In the genomic region with DNA sequence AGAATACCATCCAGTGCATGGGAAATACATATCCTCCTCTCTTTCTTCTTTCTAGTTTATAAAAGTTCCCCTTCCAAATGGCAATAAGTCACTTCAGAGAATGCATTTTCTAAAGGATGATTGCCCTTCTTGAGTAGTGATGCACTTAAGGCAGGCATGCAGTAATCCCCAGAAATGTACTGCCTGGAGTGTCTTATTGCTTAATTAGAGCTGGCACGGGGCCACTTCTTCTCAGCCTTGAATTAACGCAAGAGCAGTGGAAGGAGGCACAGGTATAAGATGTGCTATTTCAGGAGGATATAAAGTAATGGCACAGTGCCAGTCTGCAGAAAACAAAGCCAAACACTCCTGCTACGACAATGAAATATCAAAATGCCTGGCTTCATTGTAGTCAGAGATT, we compare ENCODE assay signal across 16 cellular contexts.
DNase-seq lines count a peak whose midpoint lies in the region; ATAC-seq and TF ChIP-seq lines count a peak whose summit lies in the region.
"Had no signal": no experiment of that assay in that cellular context is flagged by ENCODE, and none has a peak within 500 bp of the region (broad histone marks: within the 10 kb centered on the region; RNA-seq: fewer than 3 reads in every experiment).

No MANE protein-coding gene starts in this region.

- ATAC-seq in upper lobe of right lung = peak; percentile 65
- no peak for ATAC-seq in GM19463 (IDR thresholded peaks at IDR 0.05; ENCODE audit: unreplicated experiment)
- ATAC-seq: A549 had no signal

- DNase-seq in NCI-H1436 (lab: John Stamatoyannopoulos, UW) = peak; percentile 0
- DNase-seq in NCI-H1436 treated with DMSO at 0.1 percent for 48 hours (lab: John Stamatoyannopoulos, UW) = no peak
- DNase-seq in NCI-H82 treated with DMSO at 0.1 percent for 48 hours (lab: John Stamatoyannopoulos, UW; ENCODE audit: unreplicated experiment) = peak; percentile 73
- peak; percentile 61 for DNase-seq in iris pigment epithelial cell (ENCODE audit: low read depth)
- DNase-seq in upper lobe of right lung = no peak
- DNase-seq in anterior cingulate cortex (lab: John Stamatoyannopoulos, UW) = no peak
- no peak for DNase-seq in activated CD4-positive, alpha-beta T cell treated with anti-CD3 and anti-CD28 coated beads, Interleukin-2, amount 50 U/mL, for 4 hours
- DNase-seq: activated naive CD8-positive, alpha-beta T cell treated with anti-CD3 and anti-CD28 coated beads, Interleukin-2, amount 10 ng/mL, durations not matched to agents 7 days and 5 days; CD4-positive, CD25-positive, alpha-beta regulatory T cell; endodermal cell; foreskin melanocyte; Kasumi-1; NCI-H526 had no signal

- H3K27me3 ChIP-seq in upper lobe of right lung = no peaks in the 10 kb centered on the region
- H3K27me3 ChIP-seq: tibial nerve had no signal

- H3K4me1 ChIP-seq in upper lobe of right lung = no peaks in the 10 kb centered on the region
- H3K4me1 ChIP-seq: tibial nerve had no signal

- TF ChIP-seq CTCF in upper lobe of right lung (IDR thresholded peaks at IDR 0.05) = no peak

- no peak overlapping the region for H3K4me3 ChIP-seq in upper lobe of right lung
- H3K4me3 ChIP-seq: A549, tibial nerve had no signal

- intact Hi-C loops in upper lobe of right lung (cut with DNase I) = no loop called here

- no peaks in the 10 kb centered on the region for H3K36me3 ChIP-seq in upper lobe of right lung
- H3K36me3 ChIP-seq: tibial nerve had no signal

- no peak overlapping the region for H3K27ac ChIP-seq in upper lobe of right lung
- H3K27ac ChIP-seq: A549, tibial nerve had no signal

- H3K9me3 ChIP-seq in upper lobe of right lung = no peaks in the 10 kb centered on the region
- H3K9me3 ChIP-seq: A549, tibial nerve had no signal

Comparison
In these comparisons a context has a peak if more than half of its experiments do, and no peak if none do; other contexts are left out.
1. DNase-seq: peak in NCI-H1436 (single experiment), NCI-H82 treated with DMSO at 0.1 percent for 48 hours (single experiment) and iris pigment epithelial cell (single experiment); none in NCI-H1436 treated with DMSO at 0.1 percent for 48 hours (single experiment), upper lobe of right lung (single experiment), anterior cingulate cortex (0 of 58) and activated CD4-positive, alpha-beta T cell treated with anti-CD3 and anti-CD28 coated beads, Interleukin-2, amount 50 U/mL, for 4 hours (0 of 2).